Comparison of ENCODE assay signal across 15 cellular contexts in genomic region chr9:105331160-105331559, GRCh38.
A peak's percentile ranks its signal among the peaks of the same experiment; 100 is the strongest.
DNase-seq lines count a peak whose midpoint lies in the region; ATAC-seq, FAIRE-seq and TF ChIP-seq lines count a peak whose summit lies in the region.
"Had no signal": no experiment of that assay in that cellular context is flagged by ENCODE, and none has a peak within 500 bp of the region (broad histone marks: within the 10 kb centered on the region; RNA-seq: fewer than 3 reads in every experiment).

No MANE protein-coding gene starts in this region.

- TF ChIP-seq EP300 in GM12878 (IDR thresholded peaks at IDR 0.05; ENCODE audit: borderline replicate concordance in 1 of 2, control insufficient read depth in 1 of 2, low read depth in 2 of 2, low read length in 2 of 2): no peak

- DNase-seq in GM12878 (ENCODE audit: low read depth, low spot score) (no peak), T1000 (lab: John Stamatoyannopoulos, UW) (no peak), DMS153 treated with DMSO at 0.1 percent for 48 hours (lab: John Stamatoyannopoulos, UW; ENCODE audit: unreplicated experiment) (no peak), HUDEP-2 (lab: John Stamatoyannopoulos, UW; ENCODE audit: unreplicated experiment in 76 of 76) (no peak), NCI-H1105 treated with DMSO at 0.1 percent for 48 hours (lab: John Stamatoyannopoulos, UW) (no peak)
- DNase-seq: activated B cell treated with CpG ODN at 0.5 μM for 24 hours; activated CD8-positive, alpha-beta memory T cell treated with anti-CD3 and anti-CD28 coated beads, Interleukin-2, amount 50 U/mL, for 4 hours; esophagus squamous epithelium; lower lobe of right lung; NCI-H2171 had no signal

- no peak for TF ChIP-seq CTCF in GM12878 (IDR thresholded peaks at IDR 0.05 in 2 of 3, conservative IDR thresholded peaks at IDR 0.05 in 1 of 3; ENCODE audit: control insufficient read depth in 2 of 3, extremely low read depth in 1 of 3, insufficient read depth in 1 of 3, low read depth in 3 of 3, low read length in 3 of 3)

- no peaks in the 10 kb centered on the region for H3K36me3 ChIP-seq in GM12878 (ENCODE audit: control insufficient read depth in 2 of 2, insufficient read depth in 2 of 2, low read length in 1 of 2)

- H3K79me2 ChIP-seq in GM12878 (ENCODE audit: control insufficient read depth, insufficient read depth, low read length): no peaks in the 10 kb centered on the region

- H3K9ac ChIP-seq in GM12878 (ENCODE audit: control insufficient read depth, insufficient read depth, low read length): no peak overlapping the region

- CTCF ChIA-PET in GM12878 (lab: Yijun Ruan, JAX): interaction anchor here (0.6 to 1.8 kb wide), 4 partner anchors 25 to 1784 kb away, joined by 3 to 5 read pairs (median 3); no protein-coding TSS in a partner anchor

- in situ Hi-C loops in GM12878 (cut with MboI): no loop called here

- peak overlapping the region; percentile 8; the same call in 1 of the 2 replicates for H3K27ac ChIP-seq in GM12878 (ENCODE audit: control insufficient read depth, insufficient read depth)
- H3K27ac ChIP-seq: esophagus squamous epithelium, lower lobe of right lung had no signal

- FAIRE-seq in GM12878 (lab: Jason Lieb, UNC): peak; percentile 38
- FAIRE-seq: GM12891 had no signal

- no peak for TF ChIP-seq RAD21 in GM12878 (IDR thresholded peaks at IDR 0.05; ENCODE audit: insufficient read depth, low read depth, low read length)

- SMC1A ChIA-PET in GM12878 (lab: Charles Lee; ENCODE audit: uncharacterized antibody, unreplicated experiment): interaction anchor here (0.6 to 1.7 kb wide), 16 partner anchors 10 to 556 kb away, joined by 3 to 9 read pairs (median 3); no protein-coding TSS in a partner anchor

- RAD21 ChIA-PET in GM12878 (lab: Charles Lee; ENCODE audit: unreplicated experiment): interaction anchor here (0.6 to 3.1 kb wide), 6 partner anchors 9 to 85 kb away, joined by 3 to 20 read pairs (median 4); no protein-coding TSS in a partner anchor

- intact Hi-C loops in GM12878 (cut with micrococcal nuclease; ENCODE audit: unreplicated experiment): no loop called here

- TF ChIP-seq POLR2A in GM12878 (IDR thresholded peaks at IDR 0.05; ENCODE audit: low read depth, low read length): no peak

- H3K27me3 ChIP-seq in GM12878 (replicated peaks in 1 of 2; ENCODE audit: control insufficient read depth in 2 of 2, insufficient read depth in 2 of 2, low read length in 1 of 2): no peaks in the 10 kb centered on the region
- H3K27me3 ChIP-seq: esophagus squamous epithelium had no signal

- H4K20me1 ChIP-seq in GM12878 (ENCODE audit: control insufficient read depth, insufficient read depth): no peaks in the 10 kb centered on the region

- no peak overlapping the region for H2AFZ ChIP-seq in GM12878 (ENCODE audit: control insufficient read depth, low read depth, low read length)

- H3K4me1 ChIP-seq in GM12878 (ENCODE audit: control insufficient read depth, insufficient read depth, low read length): 0 out of 2 replicates have a peak, but pooled peaks cover 6% of the 10 kb centered on the region

- 0 out of 2 replicates have a peak overlapping the region, but pooled peaks have one; percentile 5 for H3K4me3 ChIP-seq in GM12878
- H3K4me3 ChIP-seq: esophagus squamous epithelium, lower lobe of right lung had no signal

- H3K9me3 ChIP-seq in GM12878 (replicated peaks; ENCODE audit: control insufficient read depth, insufficient read depth, low read length): no peaks in the 10 kb centered on the region
- H3K9me3 ChIP-seq: esophagus squamous epithelium, lower lobe of right lung had no signal

- POLR2A ChIA-PET in GM12878 (lab: Charles Lee): interaction anchor here (0.8 to 1.1 kb wide), 2 partner anchors 12 to 25 kb away, joined by 3 read pairs; no protein-coding TSS in a partner anchor

- BruUV-seq in GM12878 (replicated peaks; lab: Mats Ljungman, UMichigan): no TSS peak

- peak; percentile 41 for ATAC-seq in GM18867 (IDR thresholded peaks at IDR 0.05; ENCODE audit: unreplicated experiment)
- ATAC-seq in GM21526 (IDR thresholded peaks at IDR 0.05; ENCODE audit: low FRiP score, unreplicated experiment): peak; percentile 35
- ATAC-seq in HG03066 (IDR thresholded peaks at IDR 0.05; ENCODE audit: low read depth, unreplicated experiment): peak; percentile 41
- ATAC-seq in GM12878: peak; percentile 49
- ATAC-seq: lower lobe of right lung, SK-N-SH treated with all-trans-retinoic acid at 6 μM for 48 hours had no signal

- peak overlapping the region; percentile 47 for H3K4me2 ChIP-seq in GM12878 (ENCODE audit: control insufficient read depth, insufficient read depth)

- 2% methylated on average over 3 of the region's 3 CpGs for WGBS in GM12878 (ENCODE audit: insufficient coverage, insufficient replicate concordance, low lambda C conversion rate, missing lambda C conversion rate)

TF ChIP-seq in GM12878, 131 proteins besides CTCF, POLR2A, EP300 and RAD21:
- TF ChIP-seq HDGF (IDR thresholded peaks at IDR 0.05) (no peak), YBX1 (IDR thresholded peaks at IDR 0.05) (no peak), EGR1 (IDR thresholded peaks at IDR 0.05; ENCODE audit: borderline replicate concordance in 1 of 2, low read depth in 2 of 2, low read length in 2 of 2) (no peak), CBX5 (IDR thresholded peaks at IDR 0.05; ENCODE audit: low read depth) (no peak), ATF7 (IDR thresholded peaks at IDR 0.05; ENCODE audit: low read depth) (no peak), KLF5 (IDR thresholded peaks at IDR 0.05; ENCODE audit: partially characterized antibody) (no peak)
TF ChIP-seq in GM12878: peak in this region for 0.
